8 cellular contexts compared by ENCODE assay signal in genomic region chr16:87868254-87869029, GRCh38. TPM values are rescaled to one million over a fixed set of nuclear protein-coding genes. Genes with fewer than 3 reads are reported as not detected.
A peak's percentile ranks its signal among the peaks of the same experiment; 100 is the strongest.
DNase-seq lines count a peak whose midpoint lies in the region; ATAC-seq and TF ChIP-seq lines count a peak whose summit lies in the region.
"Not testable (repeated sequence)": the region's sequence is repeated elsewhere in the genome, so short reads cannot be mapped to it uniquely, and the experiment has no call there.

No MANE protein-coding gene starts in this region.

- not testable (repeated sequence) for TF ChIP-seq CTCF in GM06990 (IDR thresholded peaks at IDR 0.05; ENCODE audit: insufficient read depth, low read length, poor library complexity, severe bottlenecking); cardiac fibroblast (IDR thresholded peaks at IDR 0.05; ENCODE audit: low read depth, low read length); hepatocyte (IDR thresholded peaks at IDR 0.05; ENCODE audit: poor library complexity)

- not testable (repeated sequence) for H4K12ac ChIP-seq in trophoblast cell (ENCODE audit: low read depth, low read length)

- H3K27me3 ChIP-seq in GM06990 (replicated peaks; ENCODE audit: control insufficient read depth, insufficient read depth, low read length); hepatocyte; trophoblast cell (ENCODE audit: insufficient read depth, low read length); thymus (ENCODE audit: control insufficient read depth, insufficient read depth): not testable (repeated sequence)

- peak overlapping the region; percentile 89 for H3K4me3 Mint-ChIP-seq in activated CD4-positive, alpha-beta T cell treated with anti-CD3 and anti-CD28 coated beads, Interleukin-2, amount 10 ng/mL, durations not matched to agents 7 days and 5 days

- peaks cover 67% of the 10 kb centered on the region for H3K4me1 Mint-ChIP-seq in activated CD4-positive, alpha-beta T cell treated with anti-CD3 and anti-CD28 coated beads, Interleukin-2, amount 10 ng/mL, durations not matched to agents 7 days and 5 days

- CTCF ChIA-PET in activated CD4-positive, alpha-beta T cell treated with anti-CD3 and anti-CD28 coated beads, Interleukin-2, amount 10 ng/mL, durations not matched to agents 7 days and 5 days (lab: Charles Lee): interaction anchor here (0.6 to 13.9 kb wide), 4 partner anchors 9 to 723 kb away, joined by 3 to 249 read pairs (median 6); no protein-coding TSS in a partner anchor

- H4K8ac ChIP-seq in trophoblast cell (ENCODE audit: low read depth, low read length): not testable (repeated sequence)

- peak overlapping the region; percentile 61 for H3K18ac ChIP-seq in trophoblast cell (ENCODE audit: low read length)

- H3K9me3 Mint-ChIP-seq in activated CD4-positive, alpha-beta T cell treated with anti-CD3 and anti-CD28 coated beads, Interleukin-2, amount 10 ng/mL, durations not matched to agents 7 days and 5 days: not testable (repeated sequence)

- H3K27ac Mint-ChIP-seq in activated CD4-positive, alpha-beta T cell treated with anti-CD3 and anti-CD28 coated beads, Interleukin-2, amount 10 ng/mL, durations not matched to agents 7 days and 5 days: peak overlapping the region; percentile 93

- not testable (repeated sequence) for H3K14ac ChIP-seq in trophoblast cell (ENCODE audit: low read length)

- not testable (repeated sequence) for H2AK5ac ChIP-seq in trophoblast cell (ENCODE audit: low read length)

- H3K4ac ChIP-seq in trophoblast cell (ENCODE audit: low read depth, low read length): peak overlapping the region; percentile 93

- POLR2A ChIA-PET in activated CD4-positive, alpha-beta T cell treated with anti-CD3 and anti-CD28 coated beads, Interleukin-2, amount 10 ng/mL, durations not matched to agents 7 days and 5 days (lab: Charles Lee): interaction anchor here (1.0 kb wide), 1 partner anchor 89 kb away, joined by 8 read pairs; no protein-coding TSS in a partner anchor

- H3K27ac ChIP-seq in hepatocyte (peak overlapping the region; percentile 75), trophoblast cell (ENCODE audit: low read depth, low read length) (peak overlapping the region; percentile 59)
- H3K27ac ChIP-seq in thymus (ENCODE audit: low read depth): not testable (repeated sequence)

- WGBS in hepatocyte (ENCODE audit: low lambda C conversion rate, missing lambda C conversion rate): 4% methylated on average over 36 of the region's 37 CpGs
- no CpG with 5 or more reads among the region's 37 CpGs for WGBS in trophoblast cell (ENCODE audit: extremely low coverage, insufficient coverage, insufficient read length)
- 15% methylated on average over 37 of the region's 37 CpGs for WGBS in thymus

- not testable (repeated sequence) for H2BK120ac ChIP-seq in trophoblast cell (ENCODE audit: insufficient read depth, low read length, poor library complexity)

- H4K91ac ChIP-seq in trophoblast cell (ENCODE audit: low read depth, low read length): not testable (repeated sequence)

- H3K36me3 ChIP-seq in GM06990 (ENCODE audit: control insufficient read depth, insufficient read depth, low read length); hepatocyte (replicated peaks; ENCODE audit: insufficient read depth, low read depth); thymus (ENCODE audit: control insufficient read depth, insufficient read depth): not testable (repeated sequence)
- H3K36me3 ChIP-seq in trophoblast cell (ENCODE audit: control insufficient read depth in 1 of 2, insufficient read depth in 2 of 2, low read length in 2 of 2): peaks cover 9 to 16% of the 10 kb centered on the region in 2 experiments

- H2BK5ac ChIP-seq in trophoblast cell (ENCODE audit: low read depth, low read length, poor library complexity): peak overlapping the region; percentile 41

- peak; percentile 70 for DNase-seq in GM06990 (ENCODE audit: extremely low read depth, insufficient read length)
- DNase-seq in NCI-H69 (lab: John Stamatoyannopoulos, UW): peak; percentile 46
- DNase-seq in activated CD4-positive, alpha-beta T cell treated with anti-CD3 and anti-CD28 coated beads, Interleukin-2, amount 10 ng/mL, durations not matched to agents 7 days and 5 days: peak; percentile 70
- DNase-seq in cardiac fibroblast (ENCODE audit: low read depth in 2 of 2): peak; percentile 86 to 95
- peak; percentile 61 for DNase-seq in hepatocyte (ENCODE audit: low spot score)
- peak; percentile 72 to 90 for DNase-seq in trophoblast cell

- ATAC-seq in HG02884 (IDR thresholded peaks at IDR 0.05; ENCODE audit: unreplicated experiment): peak; percentile 11

- not testable (repeated sequence) for H4K20me1 ChIP-seq in hepatocyte (ENCODE audit: insufficient read depth, poor library complexity, severe bottlenecking)

- peaks cover 43% of the 10 kb centered on the region for H3K79me2 ChIP-seq in hepatocyte
- H3K79me2 ChIP-seq in trophoblast cell (ENCODE audit: control insufficient read depth, insufficient read depth, low read length, poor library complexity): peaks cover 35% of the 10 kb centered on the region

- H3K4me3 ChIP-seq in GM06990 (replicated peaks; ENCODE audit: low read depth, low read length): peak overlapping the region; percentile 65
- peak overlapping the region; percentile 58 to 67 for H3K4me3 ChIP-seq in cardiac fibroblast (replicated peaks in 1 of 2; ENCODE audit: low read depth in 2 of 2, low read length in 2 of 2)
- H3K4me3 ChIP-seq in hepatocyte: peak overlapping the region; percentile 90
- peak overlapping the region; percentile 93 for H3K4me3 ChIP-seq in trophoblast cell (ENCODE audit: low read depth, low read length)
- peak overlapping the region; percentile 58 for H3K4me3 ChIP-seq in thymus (ENCODE audit: low read length)

- H3K36me3 Mint-ChIP-seq in activated CD4-positive, alpha-beta T cell treated with anti-CD3 and anti-CD28 coated beads, Interleukin-2, amount 10 ng/mL, durations not matched to agents 7 days and 5 days (ENCODE audit: low read depth): peaks cover 31% of the 10 kb centered on the region

- not testable (repeated sequence) for H2BK12ac ChIP-seq in trophoblast cell (ENCODE audit: low read length)

- not testable (repeated sequence) for H3K27me3 Mint-ChIP-seq in activated CD4-positive, alpha-beta T cell treated with anti-CD3 and anti-CD28 coated beads, Interleukin-2, amount 10 ng/mL, durations not matched to agents 7 days and 5 days

- H3K4me1 ChIP-seq in hepatocyte (ENCODE audit: insufficient read depth) (peaks cover 29% of the 10 kb centered on the region), trophoblast cell (ENCODE audit: control insufficient read depth in 1 of 2, insufficient read depth in 2 of 2, low read length in 2 of 2) (peaks cover 27 to 28% of the 10 kb centered on the region in 2 experiments)
- not testable (repeated sequence) for H3K4me1 ChIP-seq in thymus (ENCODE audit: control insufficient read depth, insufficient read depth, low read length)

- H3K9ac ChIP-seq in trophoblast cell (ENCODE audit: low read length): peak overlapping the region; percentile 65

- not testable (repeated sequence) for H3K9me2 ChIP-seq in hepatocyte (replicated peaks; ENCODE audit: insufficient read depth)

- not testable (repeated sequence) for H3K23ac ChIP-seq in trophoblast cell (ENCODE audit: low read length)

- H3K79me1 ChIP-seq in trophoblast cell (ENCODE audit: low read length): peaks cover 36% of the 10 kb centered on the region

- peak overlapping the region; percentile 91 for H3K4me2 ChIP-seq in hepatocyte
- H3K4me2 ChIP-seq in trophoblast cell (ENCODE audit: low read length): peak overlapping the region; percentile 85

- not testable (repeated sequence) for H3K9me3 ChIP-seq in hepatocyte (ENCODE audit: low read depth); trophoblast cell (ENCODE audit: insufficient read depth, low read depth, low read length); thymus (ENCODE audit: control insufficient read depth)

- not testable (repeated sequence) for H2AFZ ChIP-seq in hepatocyte; trophoblast cell (ENCODE audit: insufficient read depth, low read length, poor library complexity)

RNA-seq across cellular contexts. Expression of gene SLC7A5, which starts 0.9 kb away (rescaled TPM):
- total RNA-seq in activated CD4-positive, alpha-beta T cell treated with anti-CD3 and anti-CD28 coated beads, Interleukin-2, amount 10 ng/mL, durations not matched to agents 7 days and 5 days: 10 to 100 TPM; 73.1 to 77.1 TPM
- total RNA-seq in hepatocyte: 20.4 and 29.3 TPM in 2 replicates
- polyA plus RNA-seq in hepatocyte (52.5 and 56.2 TPM in 2 replicates), thymus (6.6 TPM)
- 379 and 403 TPM in 2 replicates for polyA plus RNA-seq in trophoblast cell (2013)
